In genomic region chr6:2643935-2644539, GRCh38 we compare ENCODE assay signal across 31 cellular contexts.
"Had no signal": no experiment of that assay in that cellular context is flagged by ENCODE, and none has a peak within 500 bp of the region (broad histone marks: within the 10 kb centered on the region; RNA-seq: fewer than 3 reads in every experiment).

No MANE protein-coding gene starts in this region.

- H3K4me3 Mint-ChIP-seq: activated B cell treated with CpG ODN at 0.5 μM for 24 hours; activated CD4-positive, alpha-beta memory T cell treated with anti-CD3 and anti-CD28 coated beads for 36 hours; activated CD4-positive, alpha-beta T cell treated with anti-CD3 and anti-CD28 coated beads, Interleukin-2, amount 10 ng/mL, durations not matched to agents 24 days and 14 days; activated CD8-positive, alpha-beta T cell treated with anti-CD3 and anti-CD28 coated beads for 36 hours; activated naive CD4-positive, alpha-beta T cell treated with anti-CD3 and anti-CD28 coated beads for 36 hours; activated naive CD8-positive, alpha-beta T cell treated with anti-CD3 and anti-CD28 coated beads for 36 hours; activated T-cell treated with anti-CD3 and anti-CD28 coated beads, Interleukin-2, amount 50 U/mL, for 4 hours; activated T-cell treated with anti-CD3 and anti-CD28 coated beads, Interleukin-2, amount 50 U/mL, for 72 hours; activated T-helper 1 cell treated with anti-CD3 and anti-CD28 coated beads, Interleukin-12 subunit alpha, Interleukin-12 subunit beta, Interleukin-2, Interleukin-4 antibody, amounts not matched to agents 30 ng/mL and 10 ng/mL and 1 ng/mL, durations not matched to agents 14 hours and 24 hours and 36 hours; activated T-helper 17 cell treated with anti-CD3 and anti-CD28 coated beads, Interleukin-2, amount 50 U/mL, for 72 hours; T-helper 17 cell had no signal

- H3K9me3 ChIP-seq: body of pancreas, breast epithelium had no signal

- H3K27ac ChIP-seq: adrenal gland, body of pancreas, brain microvascular endothelial cell, breast epithelium, VCaP had no signal

- H3K9me3 Mint-ChIP-seq: activated B cell treated with CpG ODN at 0.5 μM for 24 hours; activated CD4-positive, alpha-beta memory T cell treated with anti-CD3 and anti-CD28 coated beads for 36 hours; activated CD4-positive, alpha-beta T cell treated with anti-CD3 and anti-CD28 coated beads, Interleukin-2, amount 10 ng/mL, durations not matched to agents 24 days and 14 days; activated CD8-positive, alpha-beta T cell treated with anti-CD3 and anti-CD28 coated beads for 36 hours; activated naive CD4-positive, alpha-beta T cell treated with anti-CD3 and anti-CD28 coated beads for 36 hours; activated naive CD4-positive, alpha-beta T cell treated with anti-CD3 and anti-CD28 coated beads, Interleukin-2, amount 50 U/mL, for 72 hours; activated naive CD8-positive, alpha-beta T cell treated with anti-CD3 and anti-CD28 coated beads for 36 hours; activated T-cell treated with anti-CD3 and anti-CD28 coated beads, Interleukin-2, amount 50 U/mL, for 4 hours; activated T-cell treated with anti-CD3 and anti-CD28 coated beads, Interleukin-2, amount 50 U/mL, for 72 hours; activated T-helper 1 cell treated with anti-CD3 and anti-CD28 coated beads, Interleukin-12 subunit alpha, Interleukin-12 subunit beta, Interleukin-2, Interleukin-4 antibody, amounts not matched to agents 30 ng/mL and 10 ng/mL and 1 ng/mL, durations not matched to agents 14 hours and 24 hours and 36 hours; activated T-helper 17 cell treated with anti-CD3 and anti-CD28 coated beads, Interleukin-2, amount 50 U/mL, for 72 hours had no signal

- DNase-seq: activated B cell treated with CpG ODN at 0.5 μM for 24 hours; activated CD4-positive, alpha-beta memory T cell treated with anti-CD3 and anti-CD28 coated beads for 36 hours; activated CD4-positive, alpha-beta T cell treated with anti-CD3 and anti-CD28 coated beads for 4 hours; activated CD4-positive, alpha-beta T cell treated with anti-CD3 and anti-CD28 coated beads, Interleukin-2, amount 10 ng/mL, durations not matched to agents 24 days and 14 days; activated CD4-positive, alpha-beta T cell treated with anti-CD3 and anti-CD28 coated beads, Interleukin-2, amount 50 U/mL, for 1 hour; activated CD4-positive, alpha-beta T cell treated with anti-CD3 and anti-CD28 coated beads, Interleukin-2, amount 50 U/mL, for 4 hours; activated CD4-positive, CD25-positive, alpha-beta regulatory T cell treated with anti-CD3 and anti-CD28 coated beads, Interleukin-2, amount 50 U/mL, for 72 hours; activated CD8-positive, alpha-beta memory T cell treated with anti-CD3 and anti-CD28 coated beads, Interleukin-2, amount 50 U/mL, for 4 hours; activated CD8-positive, alpha-beta T cell treated with anti-CD3 and anti-CD28 coated beads for 36 hours; activated effector memory CD4-positive, alpha-beta T cell treated with anti-CD3 and anti-CD28 coated beads, Interleukin-2, amount 50 U/mL, for 16 hours; activated gamma-delta T cell treated with Interleukin-2 at 50 U/mL for 16 hours; activated naive CD4-positive, alpha-beta T cell; activated naive CD4-positive, alpha-beta T cell treated with anti-CD3 and anti-CD28 coated beads for 36 hours; activated naive CD4-positive, alpha-beta T cell treated with anti-CD3 and anti-CD28 coated beads, Interleukin-2, amount 50 U/mL, for 16 hours; activated naive CD8-positive, alpha-beta T cell treated with anti-CD3 and anti-CD28 coated beads for 36 hours; activated T-cell treated with anti-CD3 and anti-CD28 coated beads for 4 hours; activated T-cell treated with anti-CD3 and anti-CD28 coated beads, Interleukin-2, amount 50 U/mL, for 1 hour; activated T-cell treated with anti-CD3 and anti-CD28 coated beads, Interleukin-2, amount 50 U/mL, for 4 hours; activated T-cell treated with anti-CD3 and anti-CD28 coated beads, Interleukin-2, amount 50 U/mL, for 72 hours; adrenal gland; amniotic stem cell; aorta; body of pancreas; brain microvascular endothelial cell; central memory CD4-positive, alpha-beta T cell; T-helper 17 cell had no signal

- H3K36me3 ChIP-seq: adrenal gland, brain microvascular endothelial cell, breast epithelium had no signal

- H3K4me3 ChIP-seq: adrenal gland, body of pancreas, breast epithelium had no signal

- H3K36me3 Mint-ChIP-seq: activated CD4-positive, alpha-beta memory T cell treated with anti-CD3 and anti-CD28 coated beads for 36 hours; activated naive CD4-positive, alpha-beta T cell treated with anti-CD3 and anti-CD28 coated beads, Interleukin-2, amount 50 U/mL, for 72 hours; activated naive CD8-positive, alpha-beta T cell treated with anti-CD3 and anti-CD28 coated beads for 36 hours had no signal

- H3K27ac Mint-ChIP-seq: activated B cell treated with CpG ODN at 0.5 μM for 24 hours; activated CD4-positive, alpha-beta memory T cell treated with anti-CD3 and anti-CD28 coated beads for 36 hours; activated CD4-positive, alpha-beta T cell treated with anti-CD3 and anti-CD28 coated beads, Interleukin-2, amount 10 ng/mL, durations not matched to agents 24 days and 14 days; activated CD8-positive, alpha-beta T cell treated with anti-CD3 and anti-CD28 coated beads for 36 hours; activated naive CD4-positive, alpha-beta T cell treated with anti-CD3 and anti-CD28 coated beads for 36 hours; activated naive CD4-positive, alpha-beta T cell treated with anti-CD3 and anti-CD28 coated beads, Interleukin-2, amount 50 U/mL, for 72 hours; activated naive CD8-positive, alpha-beta T cell treated with anti-CD3 and anti-CD28 coated beads for 36 hours; activated T-cell treated with anti-CD3 and anti-CD28 coated beads, Interleukin-2, amount 50 U/mL, for 72 hours; activated T-helper 1 cell treated with anti-CD3 and anti-CD28 coated beads, Interleukin-12 subunit alpha, Interleukin-12 subunit beta, Interleukin-2, Interleukin-4 antibody, amounts not matched to agents 30 ng/mL and 10 ng/mL and 1 ng/mL, durations not matched to agents 14 hours and 24 hours and 36 hours; activated T-helper 17 cell treated with anti-CD3 and anti-CD28 coated beads, Interleukin-2, amount 50 U/mL, for 72 hours; T-helper 17 cell had no signal

- H3K27me3 ChIP-seq: body of pancreas, brain microvascular endothelial cell, breast epithelium had no signal

- H3K4me1 Mint-ChIP-seq: activated B cell treated with CpG ODN at 0.5 μM for 24 hours; activated T-helper 17 cell treated with anti-CD3 and anti-CD28 coated beads, Interleukin-2, amount 50 U/mL, for 72 hours had no signal

- ATAC-seq: activated CD8-positive, alpha-beta T cell treated with anti-CD3 and anti-CD28 coated beads for 36 hours; activated naive CD4-positive, alpha-beta T cell treated with anti-CD3 and anti-CD28 coated beads, Interleukin-2, amount 50 U/mL, for 72 hours; activated T-cell treated with anti-CD3 and anti-CD28 coated beads, Interleukin-2, amount 50 U/mL, for 4 hours; activated T-cell treated with anti-CD3 and anti-CD28 coated beads, Interleukin-2, amount 50 U/mL, for 72 hours; activated T-helper 17 cell treated with anti-CD3 and anti-CD28 coated beads, Interleukin-2, amount 50 U/mL, for 72 hours; body of pancreas; T-helper 17 cell had no signal

- H3K4me1 ChIP-seq: adrenal gland, breast epithelium had no signal
